In genomic region chr11:47578524-47579460, GRCh38 we compare ENCODE assay signal across 8 cellular contexts. TPM values are rescaled to one million over a fixed set of nuclear protein-coding genes. Genes with fewer than 3 reads are reported as not detected.
DNase-seq lines count a peak whose midpoint lies in the region; ATAC-seq and TF ChIP-seq lines count a peak whose summit lies in the region.

KBTBD4 (minus strand) TSS chr11:47578970; CDS start chr11:47578951, 19 bp downstream.
NDUFS3 (plus strand) TSS chr11:47579074; CDS start chr11:47579092, 18 bp downstream.

- H3K27ac ChIP-seq in CD4-positive, CD25-positive, alpha-beta regulatory T cell (ENCODE audit: insufficient read depth, low read length, poor library complexity, severe bottlenecking): peak within 1 kb of the TSS; percentile 84
- H3K27ac ChIP-seq in dorsolateral prefrontal cortex: peak within 1 kb of the TSS; percentile 65 to 98 (median 92)

- H3K4me1 ChIP-seq in CD4-positive, CD25-positive, alpha-beta regulatory T cell (ENCODE audit: control insufficient read depth, insufficient read depth, low read length, poor library complexity, severe bottlenecking): peaks cover 40% of the 10 kb centered on the region

- no peaks in the 10 kb centered on the region for H3K27me3 ChIP-seq in CD4-positive, CD25-positive, alpha-beta regulatory T cell (ENCODE audit: control insufficient read depth, insufficient read depth, low read length)
- no peaks in the 10 kb centered on the region for H3K27me3 ChIP-seq in dorsolateral prefrontal cortex

- WGBS in lower leg skin, 2 donors: 0 to 2% methylated on average over 32 to 58 of the region's 71 CpGs

- H3K4me1 Mint-ChIP-seq in CD4-positive, CD25-positive, alpha-beta regulatory T cell: peaks cover 16 to 69% (median 21%) of the 10 kb centered on the region in 4 donors

- peak; percentile 84 to 94 (median 89) for DNase-seq in CD4-positive, CD25-positive, alpha-beta regulatory T cell
- DNase-seq in NCI-H82 (lab: John Stamatoyannopoulos, UW) (peak; percentile 93), dorsolateral prefrontal cortex (peak; percentile 76 to 93 (median 91)), lower leg skin (ENCODE audit: low spot score in 2 of 2) (peak; percentile 86 to 98)
- DNase-seq in activated CD4-positive, alpha-beta T cell treated with anti-CD3 and anti-CD28 coated beads, Interleukin-2, amount 50 U/mL, for 48 hours: peak; percentile 88 to 90
- peak; percentile 83 for DNase-seq in stimulated activated CD4-positive, alpha-beta T cell treated with anti-CD3 and anti-CD28 coated beads, Interleukin-4, amount 100 ng/mL, for 4 hours

- H3K9me3 Mint-ChIP-seq in CD4-positive, CD25-positive, alpha-beta regulatory T cell: no peaks in the 10 kb centered on the region

- H3K27ac Mint-ChIP-seq in CD4-positive, CD25-positive, alpha-beta regulatory T cell: peak within 1 kb of the TSS; percentile 100

- no peaks in the 10 kb centered on the region for H3K9me3 ChIP-seq in CD4-positive, CD25-positive, alpha-beta regulatory T cell (ENCODE audit: control insufficient read depth in 2 of 2, low read length in 2 of 2)

- peak; percentile 95 to 96 for ATAC-seq in CD4-positive, CD25-positive, alpha-beta regulatory T cell (ENCODE audit: low read depth in 2 of 2)
- peak; percentile 89 for ATAC-seq in GM19452 (IDR thresholded peaks at IDR 0.05; ENCODE audit: unreplicated experiment)
- ATAC-seq in HG03575 (IDR thresholded peaks at IDR 0.05; ENCODE audit: extremely low read depth, insufficient number of reproducible peaks, low FRiP score, unreplicated experiment): peak; percentile 71

- intact Hi-C loops in dorsolateral prefrontal cortex (cut with DNase I): loop anchor here (2.0 to 10.0 kb wide), 3 partner anchors 26 to 186 kb away; partner anchors contain the start of genes CELF1 (in 1 of the 2) and FNBP4 (in 1 of the 2)
- intact Hi-C loops in lower leg skin (cut with DNase I; ENCODE audit: low total_unique reads): no loop called here

- peak within 1 kb of the TSS; percentile 97 to 100 (median 98) for H3K4me3 Mint-ChIP-seq in CD4-positive, CD25-positive, alpha-beta regulatory T cell

- no peaks in the 10 kb centered on the region for H3K27me3 Mint-ChIP-seq in CD4-positive, CD25-positive, alpha-beta regulatory T cell

- no peak for TF ChIP-seq POLR2A in lower leg skin (IDR thresholded peaks at IDR 0.05)

- TF ChIP-seq CTCF in dorsolateral prefrontal cortex (IDR thresholded peaks at IDR 0.05 in 54 of 56, conservative IDR thresholded peaks at IDR 0.05 in 2 of 56; ENCODE audit: low read depth in 1 of 56, partially characterized antibody in 56 of 56) (peak in 28 of 56 donors; percentile 10 to 57 (median 28)), lower leg skin (IDR thresholded peaks at IDR 0.05) (no peak)

- H3K4me3 ChIP-seq in CD4-positive, CD25-positive, alpha-beta regulatory T cell (ENCODE audit: low read depth, low read length): peak within 1 kb of the TSS; percentile 91
- H3K4me3 ChIP-seq in dorsolateral prefrontal cortex (peak within 1 kb of the TSS; percentile 77 to 100 (median 94)), lower leg skin (ENCODE audit: low read depth, poor library complexity, severe bottlenecking) (peak within 1 kb of the TSS; percentile 89)

- peaks cover 25% of the 10 kb centered on the region for H3K36me3 Mint-ChIP-seq in CD4-positive, CD25-positive, alpha-beta regulatory T cell

- peaks cover 39% of the 10 kb centered on the region for H3K36me3 ChIP-seq in CD4-positive, CD25-positive, alpha-beta regulatory T cell (ENCODE audit: control insufficient read depth, insufficient read depth, low read length)

RNA-seq across cellular contexts. Expression of gene KBTBD4, which starts in this region (rescaled TPM):
- total RNA-seq in CD4-positive, CD25-positive, alpha-beta regulatory T cell: 23.7 TPM
- 10 to 100 TPM; 48.7 to 54.4 (median 50.9) TPM for polyA plus RNA-seq in CD4-positive, CD25-positive, alpha-beta regulatory T cell
- total RNA-seq in dorsolateral prefrontal cortex: 10 to 100 TPM; 12.8 to 27.9 (median 19.6) TPM
- total RNA-seq in lower leg skin: 10 to 100 TPM; 19.4 to 28.6 (median 24.9) TPM

RNA-seq across cellular contexts. Expression of gene NDUFS3, which starts in this region (rescaled TPM):
- 70.6 TPM for total RNA-seq in CD4-positive, CD25-positive, alpha-beta regulatory T cell
- 100 to 1,000 TPM; 112 to 129 (median 121) TPM for polyA plus RNA-seq in CD4-positive, CD25-positive, alpha-beta regulatory T cell
- total RNA-seq in dorsolateral prefrontal cortex: 100 to 1,000 TPM in 100 of 120 experiments, 10 to 100 TPM in 20; 59.7 to 172 (median 126) TPM
- total RNA-seq in lower leg skin: 100 to 1,000 TPM in 1 of 4 donors, 10 to 100 TPM in 3; 46.9 to 104 (median 67.7) TPM

Comparison
In these comparisons a context has a peak if more than half of its experiments do, and no peak if none do; other contexts are left out.
1. Peak in every context shown above with its lines: DNase-seq, ATAC-seq, H3K4me3 ChIP-seq and H3K27ac ChIP-seq.